ENCODE assay signal across 1 cellular context in the genomic region with DNA sequence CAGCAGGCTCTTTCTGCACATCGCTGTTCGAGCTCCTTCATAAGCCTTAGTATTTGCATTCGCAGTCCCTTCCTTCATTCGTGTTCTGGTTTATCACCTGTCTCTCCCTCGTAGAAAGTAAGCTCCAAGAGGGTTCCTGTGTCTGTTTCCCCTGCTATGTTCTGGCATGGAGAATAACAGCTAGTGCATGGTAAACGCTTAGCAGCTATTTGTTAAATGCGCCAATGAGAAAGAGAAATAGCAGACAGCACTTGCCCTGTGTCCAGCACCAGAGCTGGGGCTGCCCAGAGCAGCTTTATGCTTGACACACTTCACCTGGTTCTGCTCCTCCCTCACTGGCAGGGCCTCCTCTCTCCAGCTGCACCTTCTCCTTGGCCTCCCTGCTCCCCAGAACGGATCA.
TF ChIP-seq lines count a peak whose summit lies in the region.

No MANE protein-coding gene starts in this region.

TF ChIP-seq in HepG2, 621 proteins besides CTCF, POLR2A, EP300 and RAD21:
- TF ChIP-seq GABPB1 (CRISPR knock-in tag; IDR thresholded peaks at IDR 0.05) (no peak), MIER2 (CRISPR knock-in tag; IDR thresholded peaks at IDR 0.05) (no peak)
